ENCODE assay signal across 1 cellular context in genomic region chr19:6425732-6426686, GRCh38.
TF ChIP-seq lines count a peak whose summit lies in the region.

No MANE protein-coding gene starts in this region.

TF ChIP-seq in WTC11, 78 proteins besides CTCF, POLR2A, EP300 and RAD21 (continued from another document):
- TF ChIP-seq, protein P1, sequence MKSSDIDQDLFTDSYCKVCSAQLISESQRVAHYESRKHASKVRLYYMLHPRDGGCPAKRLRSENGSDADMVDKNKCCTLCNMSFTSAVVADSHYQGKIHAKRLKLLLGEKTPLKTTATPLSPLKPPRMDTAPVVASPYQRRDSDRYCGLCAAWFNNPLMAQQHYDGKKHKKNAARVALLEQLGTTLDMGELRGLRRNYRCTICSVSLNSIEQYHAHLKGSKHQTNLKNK (CRISPR knock-in tag; IDR thresholded peaks at IDR 0.05), result no peak
- TF ChIP-seq ZNF232 (CRISPR knock-in tag; IDR thresholded peaks at IDR 0.05) (no peak), ZNF396 (CRISPR knock-in tag; IDR thresholded peaks at IDR 0.05; ENCODE audit: borderline replicate concordance) (no peak), NFATC4 (CRISPR knock-in tag; IDR thresholded peaks at IDR 0.05) (no peak), ATF2 (CRISPR knock-in tag; IDR thresholded peaks at IDR 0.05; ENCODE audit: borderline replicate concordance, low read depth) (no peak), ZNF671 (CRISPR knock-in tag; IDR thresholded peaks at IDR 0.05) (no peak)
- TF ChIP-seq, protein P2, sequence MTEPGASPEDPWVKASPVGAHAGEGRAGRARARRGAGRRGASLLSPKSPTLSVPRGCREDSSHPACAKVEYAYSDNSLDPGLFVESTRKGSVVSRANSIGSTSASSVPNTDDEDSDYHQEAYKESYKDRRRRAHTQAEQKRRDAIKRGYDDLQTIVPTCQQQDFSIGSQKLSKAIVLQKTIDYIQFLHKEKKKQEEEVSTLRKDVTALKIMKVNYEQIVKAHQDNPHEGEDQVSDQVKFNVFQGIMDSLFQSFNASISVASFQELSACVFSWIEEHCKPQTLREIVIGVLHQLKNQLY (CRISPR knock-in tag; IDR thresholded peaks at IDR 0.05), result no peak
- TF ChIP-seq, protein P3, sequence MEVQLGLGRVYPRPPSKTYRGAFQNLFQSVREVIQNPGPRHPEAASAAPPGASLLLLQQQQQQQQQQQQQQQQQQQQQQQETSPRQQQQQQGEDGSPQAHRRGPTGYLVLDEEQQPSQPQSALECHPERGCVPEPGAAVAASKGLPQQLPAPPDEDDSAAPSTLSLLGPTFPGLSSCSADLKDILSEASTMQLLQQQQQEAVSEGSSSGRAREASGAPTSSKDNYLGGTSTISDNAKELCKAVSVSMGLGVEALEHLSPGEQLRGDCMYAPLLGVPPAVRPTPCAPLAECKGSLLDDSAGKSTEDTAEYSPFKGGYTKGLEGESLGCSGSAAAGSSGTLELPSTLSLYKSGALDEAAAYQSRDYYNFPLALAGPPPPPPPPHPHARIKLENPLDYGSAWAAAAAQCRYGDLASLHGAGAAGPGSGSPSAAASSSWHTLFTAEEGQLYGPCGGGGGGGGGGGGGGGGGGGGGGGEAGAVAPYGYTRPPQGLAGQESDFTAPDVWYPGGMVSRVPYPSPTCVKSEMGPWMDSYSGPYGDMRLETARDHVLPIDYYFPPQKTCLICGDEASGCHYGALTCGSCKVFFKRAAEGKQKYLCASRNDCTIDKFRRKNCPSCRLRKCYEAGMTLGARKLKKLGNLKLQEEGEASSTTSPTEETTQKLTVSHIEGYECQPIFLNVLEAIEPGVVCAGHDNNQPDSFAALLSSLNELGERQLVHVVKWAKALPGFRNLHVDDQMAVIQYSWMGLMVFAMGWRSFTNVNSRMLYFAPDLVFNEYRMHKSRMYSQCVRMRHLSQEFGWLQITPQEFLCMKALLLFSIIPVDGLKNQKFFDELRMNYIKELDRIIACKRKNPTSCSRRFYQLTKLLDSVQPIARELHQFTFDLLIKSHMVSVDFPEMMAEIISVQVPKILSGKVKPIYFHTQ (CRISPR knock-in tag; IDR thresholded peaks at IDR 0.05), result no peak
